In genomic region chr17:36756695-36757094, GRCh38 we compare ENCODE assay signal across 28 cellular contexts.
DNase-seq lines count a peak whose midpoint lies in the region; ATAC-seq, FAIRE-seq and TF ChIP-seq lines count a peak whose summit lies in the region.
"Had no signal": no experiment of that assay in that cellular context is flagged by ENCODE, and none has a peak within 500 bp of the region (broad histone marks: within the 10 kb centered on the region; RNA-seq: fewer than 3 reads in every experiment).

No MANE protein-coding gene starts in this region.

- intact Hi-C loops in HepG2 (cut with micrococcal nuclease; ENCODE audit: unreplicated experiment) (no loop called here), right lobe of liver (cut with DNase I) (no loop called here), K562 (cut with micrococcal nuclease) (loop anchor here (5.0 kb wide), 1 partner anchor 129 kb away; no protein-coding TSS in a partner anchor)

- FAIRE-seq in HepG2 (lab: Jason Lieb, UNC) (no peak), K562 (lab: Jason Lieb, UNC) (no peak)
- FAIRE-seq: A204.1, GM12891, GM19239 had no signal

- H3K36me3 ChIP-seq in HepG2 (replicated peaks in 1 of 2; ENCODE audit: control insufficient read depth in 1 of 2, insufficient read depth in 2 of 2, low read length in 2 of 2) (no peaks in the 10 kb centered on the region), right lobe of liver (no peaks in the 10 kb centered on the region), K562 (ENCODE audit: control insufficient read depth, insufficient read depth, low read length) (no peaks in the 10 kb centered on the region), neural progenitor cell (no peaks in the 10 kb centered on the region)
- H3K36me3 ChIP-seq: BE2C, BLaER1 had no signal

- CTCF ChIA-PET in HepG2 (lab: Yijun Ruan, JAX; ENCODE audit: low intra/inter-chr PET ratio, low total read pairs), result interaction anchor here (0.6 kb wide), 1 partner anchor 30 kb away, joined by 3 read pairs; no protein-coding TSS in a partner anchor
- CTCF ChIA-PET in K562 (lab: Yijun Ruan, JAX; ENCODE audit: low intra/inter-chr PET ratio), result no interaction called here

- peaks cover 5% of the 10 kb centered on the region for H3K9me3 Mint-ChIP-seq in neural progenitor cell
- H3K9me3 Mint-ChIP-seq: CD4-positive, alpha-beta memory T cell; CD8-positive, alpha-beta memory T cell had no signal

- TF ChIP-seq RAD21 in HepG2 (CRISPR knock-in tag; IDR thresholded peaks at IDR 0.05) (no peak), K562 (CRISPR knock-in tag; conservative IDR thresholded peaks at IDR 0.05 in 1 of 2, IDR thresholded peaks at IDR 0.05 in 1 of 2) (no peak)

- peaks cover 0 to 11% of the 10 kb centered on the region in 2 experiments; a peak in 1 of 5 replicates for H3K27me3 ChIP-seq in HepG2 (ENCODE audit: control insufficient read depth in 1 of 2, insufficient read depth in 2 of 2, low read length in 2 of 2)
- no peaks in the 10 kb centered on the region for H3K27me3 ChIP-seq in right lobe of liver
- peaks cover 4 to 13% of the 10 kb centered on the region in 2 experiments for H3K27me3 ChIP-seq in K562 (ENCODE audit: control insufficient read depth in 2 of 2, insufficient read depth in 2 of 2, low read length in 2 of 2)
- H3K27me3 ChIP-seq in neural progenitor cell, result no peaks in the 10 kb centered on the region
- H3K27me3 ChIP-seq: BE2C, BLaER1 had no signal

- H3K4me3 ChIP-seq in HepG2 (replicated peaks in 1 of 3; ENCODE audit: insufficient read depth in 1 of 3, low read depth in 2 of 3, low read length in 3 of 3) (no peak overlapping the region), right lobe of liver (no peak overlapping the region), K562 (no peak overlapping the region), neural progenitor cell (no peak overlapping the region)
- H3K4me3 ChIP-seq: BLaER1 had no signal

- no peak for TF ChIP-seq POLR2A in HepG2 (IDR thresholded peaks at IDR 0.05; ENCODE audit: insufficient read depth in 1 of 2, low read depth in 2 of 2, low read length in 2 of 2)
- no peak for TF ChIP-seq POLR2A in right lobe of liver (IDR thresholded peaks at IDR 0.05)
- no peak for TF ChIP-seq POLR2A in K562 (conservative IDR thresholded peaks at IDR 0.05)

- TF ChIP-seq CTCF in HepG2 (CRISPR knock-in tag; IDR thresholded peaks at IDR 0.05), result no peak
- TF ChIP-seq CTCF in right lobe of liver (IDR thresholded peaks at IDR 0.05), result no peak
- TF ChIP-seq CTCF in K562 (IDR thresholded peaks at IDR 0.05 in 2 of 3, conservative IDR thresholded peaks at IDR 0.05 in 1 of 3; ENCODE audit: insufficient read depth in 2 of 3, low read depth in 1 of 3, low read length in 3 of 3), result no peak
- no peak for TF ChIP-seq CTCF in neural progenitor cell (IDR thresholded peaks at IDR 0.05)

- H2AFZ ChIP-seq in HepG2 (ENCODE audit: low read length) (no peak overlapping the region), K562 (ENCODE audit: low read depth, low read length) (no peak overlapping the region), neural progenitor cell (replicated peaks) (no peak overlapping the region)

- H3K4me2 ChIP-seq in HepG2 (ENCODE audit: low read depth, low read length) (no peak overlapping the region), K562 (ENCODE audit: insufficient read depth, low read length) (no peak overlapping the region), neural progenitor cell (no peak overlapping the region)
- H3K4me2 ChIP-seq: BLaER1 had no signal

- POLR2A ChIA-PET in HepG2 (lab: Yijun Ruan, JAX), result no interaction called here
- POLR2A ChIA-PET in K562 (lab: Yijun Ruan, JAX), result no interaction called here

- H3F3A ChIP-seq in neural progenitor cell (ENCODE audit: low read depth), result peaks cover 16% of the 10 kb centered on the region

- H3K4me1 ChIP-seq in HepG2 (ENCODE audit: insufficient read depth, low read length), result peaks cover 10% of the 10 kb centered on the region
- H3K4me1 ChIP-seq in right lobe of liver, result no peaks in the 10 kb centered on the region
- H3K4me1 ChIP-seq in K562 (replicated peaks in 1 of 2; ENCODE audit: control insufficient read depth in 2 of 2, insufficient read depth in 2 of 2, low read length in 2 of 2), result no peaks in the 10 kb centered on the region
- no peaks in the 10 kb centered on the region for H3K4me1 ChIP-seq in neural progenitor cell
- H3K4me1 ChIP-seq: BE2C had no signal

- peaks cover 2% of the 10 kb centered on the region for H3K36me3 Mint-ChIP-seq in T-helper 17 cell (ENCODE audit: low read depth)
- H3K36me3 Mint-ChIP-seq in neural progenitor cell, result no peaks in the 10 kb centered on the region
- H3K36me3 Mint-ChIP-seq: CD14-positive monocyte; CD4-positive, alpha-beta memory T cell; CD4-positive, CD25-positive, alpha-beta regulatory T cell had no signal

- H3K27ac ChIP-seq in HepG2 (ENCODE audit: extremely low read length, insufficient read depth, low read length), result no peak overlapping the region
- H3K27ac ChIP-seq in right lobe of liver, result no peak overlapping the region
- H3K27ac ChIP-seq in K562 (ENCODE audit: extremely low read depth, low read depth, low read length), result no peak overlapping the region
- no peak overlapping the region for H3K27ac ChIP-seq in neural progenitor cell
- H3K27ac ChIP-seq: BLaER1 had no signal

- H3K9me3 ChIP-seq in HepG2 (ENCODE audit: low read length) (no peaks in the 10 kb centered on the region), right lobe of liver (no peaks in the 10 kb centered on the region), T-helper 17 cell (ENCODE audit: control insufficient read depth, low read length, poor library complexity, severe bottlenecking) (no peaks in the 10 kb centered on the region), K562 (replicated peaks; ENCODE audit: control insufficient read depth, insufficient read depth, low read depth, low read length) (no peaks in the 10 kb centered on the region; the same call in 1 of the 2 replicates), neural progenitor cell (ENCODE audit: low read depth) (no peaks in the 10 kb centered on the region)
- H3K9me3 ChIP-seq: BE2C, BLaER1 had no signal

- ATAC-seq in HepG2, result no peak
- no peak for ATAC-seq in right lobe of liver
- ATAC-seq in T-helper 17 cell, result no peak
- ATAC-seq in K562, result no peak
- ATAC-seq in SK-N-SH treated with all-trans-retinoic acid at 6 μM for 48 hours, result no peak

- H3K27ac Mint-ChIP-seq in T-helper 17 cell (no peak overlapping the region), neural progenitor cell (no peak overlapping the region)
- H3K27ac Mint-ChIP-seq: CD14-positive monocyte; CD4-positive, CD25-positive, alpha-beta regulatory T cell had no signal

- no peak overlapping the region for H3K9ac ChIP-seq in HepG2 (ENCODE audit: insufficient read depth, low read depth, low read length)
- no peak overlapping the region for H3K9ac ChIP-seq in K562 (ENCODE audit: insufficient read depth in 1 of 2, low read depth in 2 of 2, low read length in 2 of 2)
- H3K9ac ChIP-seq in neural progenitor cell, result no peak overlapping the region
- H3K9ac ChIP-seq: BLaER1 had no signal

- DNase-seq in HepG2 (ENCODE audit: low spot score) (no peak), right lobe of liver (no peak), T-helper 17 cell (no peak), K562 (ENCODE audit: extremely low read depth in 1 of 4, low spot score in 3 of 4) (no peak), neural progenitor cell (ENCODE audit: low spot score) (no peak), amniotic stem cell (lab: John Stamatoyannopoulos, UW) (no peak), H4 (ENCODE audit: low spot score) (no peak)
- DNase-seq: 8988T; ACHN; BE2C; C1 segment of cervical spinal cord; CD4-positive, alpha-beta memory T cell; CD4-positive, CD25-positive, alpha-beta regulatory T cell; CD8-positive, alpha-beta memory T cell; COR-L47; DMS 273 treated with DMSO at 0.1 percent for 48 hours; DMS153; DMS53; DMS79; DND-41; EL; GDM1 had no signal

- TF ChIP-seq EP300 in HepG2 (IDR thresholded peaks at IDR 0.05; ENCODE audit: low read depth in 2 of 2, low read length in 2 of 2) (no peak), HepG2 (CRISPR knock-in tag; IDR thresholded peaks at IDR 0.05; ENCODE audit: borderline replicate concordance) (no peak), K562 (IDR thresholded peaks at IDR 0.05; ENCODE audit: low read length) (no peak)

- H3K4me1 Mint-ChIP-seq in T-helper 17 cell (peaks cover 18% of the 10 kb centered on the region), neural progenitor cell (peaks cover 6% of the 10 kb centered on the region)
- H3K4me1 Mint-ChIP-seq: CD14-positive monocyte; CD8-positive, alpha-beta memory T cell had no signal

- WGBS in HepG2 (ENCODE audit: low lambda C conversion rate), result 12% methylated on average over 3 of the region's 3 CpGs
- 86% methylated on average over 3 of the region's 3 CpGs for WGBS in right lobe of liver (ENCODE audit: insufficient coverage, low coverage, low lambda C conversion rate, missing lambda C conversion rate)
- WGBS in K562 (ENCODE audit: insufficient coverage, low coverage, missing lambda C conversion rate), result 1% methylated on average over 3 of the region's 3 CpGs

- in situ Hi-C loops in HepG2 (cut with HindIII; ENCODE audit: extremely low pct_ligation_motif_present, low pct_unique_long_range_greater_than_20kb) (no loop called here), K562 (cut with MboI) (no loop called here)

- no peaks in the 10 kb centered on the region for H3K79me2 ChIP-seq in HepG2 (ENCODE audit: insufficient read depth, low read length)
- H3K79me2 ChIP-seq in K562 (ENCODE audit: control insufficient read depth, insufficient read depth, low read length), result no peaks in the 10 kb centered on the region
- H3K79me2 ChIP-seq in neural progenitor cell (ENCODE audit: low read depth), result no peaks in the 10 kb centered on the region

- BruUV-seq in HepG2 (replicated peaks; lab: Mats Ljungman, UMichigan) (no TSS peak), K562 (replicated peaks; lab: Mats Ljungman, UMichigan) (no TSS peak)

- peaks cover 19% of the 10 kb centered on the region for H3K27me3 Mint-ChIP-seq in T-helper 17 cell
- H3K27me3 Mint-ChIP-seq in neural progenitor cell (ENCODE audit: insufficient read depth, low read depth), result peaks cover 18% of the 10 kb centered on the region
- H3K27me3 Mint-ChIP-seq: CD4-positive, alpha-beta memory T cell; CD4-positive, CD25-positive, alpha-beta regulatory T cell had no signal

- H3K4me3 Mint-ChIP-seq in T-helper 17 cell, result peak overlapping the region; percentile 26
- peak overlapping the region; percentile 6 for H3K4me3 Mint-ChIP-seq in neural progenitor cell
- H3K4me3 Mint-ChIP-seq: CD14-positive monocyte; CD4-positive, alpha-beta memory T cell; CD4-positive, CD25-positive, alpha-beta regulatory T cell; CD8-positive, alpha-beta memory T cell had no signal

- no peaks in the 10 kb centered on the region for H3K9me1 ChIP-seq in K562 (ENCODE audit: control insufficient read depth, insufficient read depth, low read length)

- H4K20me1 ChIP-seq in HepG2 (ENCODE audit: insufficient read depth, low read length), result no peaks in the 10 kb centered on the region
- H4K20me1 ChIP-seq in K562 (replicated peaks; ENCODE audit: control insufficient read depth, insufficient read depth, low read length), result 0 out of 2 replicates have a peak, but pooled peaks cover 6% of the 10 kb centered on the region
- no peaks in the 10 kb centered on the region for H4K20me1 ChIP-seq in neural progenitor cell (ENCODE audit: low read depth)
- H4K20me1 ChIP-seq: BLaER1 had no signal

TF ChIP-seq in HepG2, 621 proteins besides CTCF, POLR2A, EP300 and RAD21 (continues in another document):
- TF ChIP-seq POLR2AphosphoS5 (IDR thresholded peaks at IDR 0.05; ENCODE audit: low read depth, low read length), result no peak

TF ChIP-seq in K562, 482 proteins besides CTCF, POLR2A, EP300 and RAD21 (continues in another document):
- no peak for TF ChIP-seq MECOM (CRISPR knock-in tag; IDR thresholded peaks at IDR 0.05)

Comparison
In these comparisons a context has a peak if more than half of its experiments do, and no peak if none do; other contexts are left out.
1. Of the 241 proteins assayed by ChIP-seq in both HepG2 and K562: peak only in HepG2: none; only in K562: none; in both: ZNF24; in neither: 240.